In the genomic region with DNA sequence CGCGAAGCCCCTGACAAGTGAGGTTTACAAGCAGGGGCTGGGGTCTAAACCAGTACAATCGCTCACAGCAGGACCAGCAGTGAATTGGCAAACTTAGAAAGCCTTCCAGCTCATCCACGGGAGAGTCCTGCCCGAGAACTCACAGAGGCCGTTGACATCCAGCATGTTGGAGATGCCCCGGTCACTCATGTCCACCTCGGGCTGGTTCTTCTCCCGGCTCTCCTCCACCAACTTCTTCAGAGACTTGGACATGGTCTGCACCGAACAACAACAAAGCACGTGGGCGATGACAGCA, we compare ENCODE assay signal across 1 cellular context.
TF ChIP-seq lines count a peak whose summit lies in the region.

No MANE protein-coding gene starts in this region.

TF ChIP-seq in HCT116, 20 proteins besides CTCF, POLR2A, EP300 and RAD21 (continued from another document):
- TF ChIP-seq ELF1 (IDR thresholded peaks at IDR 0.05; ENCODE audit: borderline replicate concordance, low read depth) (no peak), CBX3 (IDR thresholded peaks at IDR 0.05; ENCODE audit: low read depth) (no peak), EGR1 (IDR thresholded peaks at IDR 0.05; ENCODE audit: low read depth) (no peak)
- TF ChIP-seq, protein P1, sequence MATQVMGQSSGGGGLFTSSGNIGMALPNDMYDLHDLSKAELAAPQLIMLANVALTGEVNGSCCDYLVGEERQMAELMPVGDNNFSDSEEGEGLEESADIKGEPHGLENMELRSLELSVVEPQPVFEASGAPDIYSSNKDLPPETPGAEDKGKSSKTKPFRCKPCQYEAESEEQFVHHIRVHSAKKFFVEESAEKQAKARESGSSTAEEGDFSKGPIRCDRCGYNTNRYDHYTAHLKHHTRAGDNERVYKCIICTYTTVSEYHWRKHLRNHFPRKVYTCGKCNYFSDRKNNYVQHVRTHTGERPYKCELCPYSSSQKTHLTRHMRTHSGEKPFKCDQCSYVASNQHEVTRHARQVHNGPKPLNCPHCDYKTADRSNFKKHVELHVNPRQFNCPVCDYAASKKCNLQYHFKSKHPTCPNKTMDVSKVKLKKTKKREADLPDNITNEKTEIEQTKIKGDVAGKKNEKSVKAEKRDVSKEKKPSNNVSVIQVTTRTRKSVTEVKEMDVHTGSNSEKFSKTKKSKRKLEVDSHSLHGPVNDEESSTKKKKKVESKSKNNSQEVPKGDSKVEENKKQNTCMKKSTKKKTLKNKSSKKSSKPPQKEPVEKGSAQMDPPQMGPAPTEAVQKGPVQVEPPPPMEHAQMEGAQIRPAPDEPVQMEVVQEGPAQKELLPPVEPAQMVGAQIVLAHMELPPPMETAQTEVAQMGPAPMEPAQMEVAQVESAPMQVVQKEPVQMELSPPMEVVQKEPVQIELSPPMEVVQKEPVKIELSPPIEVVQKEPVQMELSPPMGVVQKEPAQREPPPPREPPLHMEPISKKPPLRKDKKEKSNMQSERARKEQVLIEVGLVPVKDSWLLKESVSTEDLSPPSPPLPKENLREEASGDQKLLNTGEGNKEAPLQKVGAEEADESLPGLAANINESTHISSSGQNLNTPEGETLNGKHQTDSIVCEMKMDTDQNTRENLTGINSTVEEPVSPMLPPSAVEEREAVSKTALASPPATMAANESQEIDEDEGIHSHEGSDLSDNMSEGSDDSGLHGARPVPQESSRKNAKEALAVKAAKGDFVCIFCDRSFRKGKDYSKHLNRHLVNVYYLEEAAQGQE (IDR thresholded peaks at IDR 0.05; ENCODE audit: low read depth) = no peak
